ENCODE assay signal across 1 cellular context in genomic region chr20:24946376-24946775, GRCh38.
TF ChIP-seq lines count a peak whose summit lies in the region.

No MANE protein-coding gene starts in this region.

TF ChIP-seq in K562, 482 proteins besides CTCF, POLR2A, EP300 and RAD21:
- peak; percentile 94 for TF ChIP-seq ZNF324 (CRISPR knock-in tag; IDR thresholded peaks at IDR 0.05)
TF ChIP-seq in K562: peak in this region for 1; not testable (repeated sequence) for 481.
